Comparison of ENCODE assay signal across 1 cellular context in genomic region chr6:88965691-88966090, GRCh38.
TF ChIP-seq lines count a peak whose summit lies in the region.

No MANE protein-coding gene starts in this region.

TF ChIP-seq in WTC11, 78 proteins besides CTCF, POLR2A, EP300 and RAD21:
- TF ChIP-seq IRF1 (CRISPR knock-in tag; IDR thresholded peaks at IDR 0.05): no peak
- no peak for TF ChIP-seq FOXJ3 (CRISPR knock-in tag; IDR thresholded peaks at IDR 0.05; ENCODE audit: borderline replicate concordance)
- no peak for TF ChIP-seq AR (CRISPR knock-in tag; IDR thresholded peaks at IDR 0.05)
- TF ChIP-seq FOXK1 (CRISPR knock-in tag; IDR thresholded peaks at IDR 0.05): no peak
- no peak for TF ChIP-seq TCF7 (CRISPR knock-in tag; IDR thresholded peaks at IDR 0.05; ENCODE audit: low read depth)
- TF ChIP-seq ZNF416 (CRISPR knock-in tag; IDR thresholded peaks at IDR 0.05): no peak
- no peak for TF ChIP-seq FOXP1 (CRISPR knock-in tag; IDR thresholded peaks at IDR 0.05; ENCODE audit: borderline replicate concordance)
- no peak for TF ChIP-seq RELA (CRISPR knock-in tag; IDR thresholded peaks at IDR 0.05; ENCODE audit: borderline replicate concordance)
- no peak for TF ChIP-seq OVOL2 (CRISPR knock-in tag; IDR thresholded peaks at IDR 0.05; ENCODE audit: borderline replicate concordance)
- no peak for TF ChIP-seq CDX4 (CRISPR knock-in tag; IDR thresholded peaks at IDR 0.05; ENCODE audit: borderline replicate concordance)
- TF ChIP-seq TEAD4 (CRISPR knock-in tag; IDR thresholded peaks at IDR 0.05): no peak
- TF ChIP-seq ZNF263 (CRISPR knock-in tag; IDR thresholded peaks at IDR 0.05; ENCODE audit: low read depth): no peak
- TF ChIP-seq SMAD3 (CRISPR knock-in tag; IDR thresholded peaks at IDR 0.05; ENCODE audit: borderline replicate concordance): no peak
- no peak for TF ChIP-seq USF1 (CRISPR knock-in tag; IDR thresholded peaks at IDR 0.05)
- TF ChIP-seq ZSCAN18 (CRISPR knock-in tag; IDR thresholded peaks at IDR 0.05): no peak
- TF ChIP-seq TP53 (CRISPR knock-in tag; IDR thresholded peaks at IDR 0.05): no peak
- no peak for TF ChIP-seq SOX15 (CRISPR knock-in tag; IDR thresholded peaks at IDR 0.05)
